ENCODE assay signal across 8 cellular contexts in the genomic region with DNA sequence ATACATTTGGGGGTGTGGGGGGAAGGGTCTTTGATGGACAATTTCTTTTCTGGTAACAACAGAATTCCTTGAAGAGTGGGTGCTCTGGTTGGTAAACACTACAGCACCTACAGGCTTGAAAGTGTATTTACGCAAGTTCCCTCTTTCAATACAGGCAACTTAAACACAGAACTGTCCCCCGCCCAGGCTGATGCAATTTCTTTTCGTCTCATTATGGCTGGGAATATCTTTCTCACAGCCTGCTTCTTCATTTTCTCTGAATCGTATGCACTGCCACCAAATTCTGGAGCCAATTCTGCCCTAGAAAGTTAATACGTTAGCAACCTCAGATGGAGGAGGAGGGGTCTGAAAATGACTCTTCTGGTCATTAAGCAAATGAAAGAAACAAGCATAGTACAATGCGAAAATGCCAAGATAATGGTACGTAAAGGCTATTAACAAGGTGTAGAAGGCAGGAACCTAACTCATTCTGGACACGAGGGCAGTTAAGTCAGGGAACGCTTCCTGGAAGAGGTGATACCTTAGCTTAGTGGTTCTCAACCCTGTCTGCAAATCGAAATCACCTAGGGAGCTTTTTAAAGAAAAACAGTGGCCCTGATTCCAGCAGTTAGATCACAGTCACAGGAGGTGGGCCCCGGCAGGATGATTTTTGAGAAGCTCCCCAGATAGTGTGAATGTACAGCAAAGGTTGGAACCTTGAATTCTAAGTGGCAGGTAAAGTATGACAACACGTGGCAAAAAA. TPM values are rescaled to one million over a fixed set of nuclear protein-coding genes. Genes with fewer than 3 reads are reported as not detected.
DNase-seq lines count a peak whose midpoint lies in the region; ATAC-seq and TF ChIP-seq lines count a peak whose summit lies in the region.

No MANE protein-coding gene starts in this region.

- 64 to 69% methylated on average over 12 of the region's 12 CpGs for WGBS in thyroid gland, 2 donors

- H3K27me3 ChIP-seq in Panc1 (ENCODE audit: control insufficient read depth, insufficient read depth, low read length) (no peaks in the 10 kb centered on the region), lower lobe of right lung (ENCODE audit: low read depth) (no peaks in the 10 kb centered on the region), thyroid gland (no peaks in the 10 kb centered on the region)

- TSS peak; percentile 62 for BruUV-seq in Panc1 (replicated peaks; lab: Mats Ljungman, UMichigan)

- no peaks in the 10 kb centered on the region; the same call in 1 of the 2 replicates for H3K36me3 ChIP-seq in Panc1 (ENCODE audit: control insufficient read depth, insufficient read depth, low read length)
- peaks cover 24% of the 10 kb centered on the region for H3K36me3 ChIP-seq in lower lobe of right lung
- peaks cover 0 to 2% of the 10 kb centered on the region in 2 donors for H3K36me3 ChIP-seq in thyroid gland

- peak overlapping the region; percentile 73 to 94 for H3K4me3 ChIP-seq in Panc1 (ENCODE audit: low read depth in 2 of 2, low read length in 2 of 2)
- H3K4me3 ChIP-seq in lower lobe of right lung = peak overlapping the region; percentile 64
- peak overlapping the region; percentile 29 to 76 (median 48) for H3K4me3 ChIP-seq in thyroid gland (replicated peaks in 1 of 3)

- no peaks in the 10 kb centered on the region for H3K9me3 ChIP-seq in Panc1 (ENCODE audit: control insufficient read depth, insufficient read depth, low read depth, low read length)
- H3K9me3 ChIP-seq in lower lobe of right lung = no peaks in the 10 kb centered on the region
- H3K9me3 ChIP-seq in thyroid gland = no peaks in the 10 kb centered on the region

- no peak for TF ChIP-seq POLR2A in thyroid gland (IDR thresholded peaks at IDR 0.05)

- in situ Hi-C loops in Panc1 (cut with HindIII; ENCODE audit: low pct_unique_long_range_greater_than_20kb, low sequenced_read_pairs) = no loop called here

- intact Hi-C loops in Panc1 (cut with micrococcal nuclease; ENCODE audit: unreplicated experiment) (no loop called here), lower lobe of right lung (cut with DNase I) (no loop called here), thyroid gland (cut with DNase I) (no loop called here)

- peak overlapping the region; percentile 93 for H3K27ac ChIP-seq in Panc1 (ENCODE audit: low read length)
- H3K27ac ChIP-seq in caudate nucleus (ENCODE audit: low read depth, low read length) = peak overlapping the region; percentile 95
- H3K27ac ChIP-seq in lower lobe of right lung = peak overlapping the region; percentile 94
- peak overlapping the region; percentile 89 to 94 (median 90) for H3K27ac ChIP-seq in thyroid gland

- POLR2A ChIA-PET in Panc1 (lab: Charles Lee) = interaction anchor here (0.6 kb wide), 1 partner anchor 128 kb away, joined by 3 read pairs; no protein-coding TSS in a partner anchor

- TF ChIP-seq CTCF in Panc1 (IDR thresholded peaks at IDR 0.05) = no peak
- peak; percentile 14 for TF ChIP-seq CTCF in lower lobe of right lung (IDR thresholded peaks at IDR 0.05)
- no peak for TF ChIP-seq CTCF in thyroid gland (IDR thresholded peaks at IDR 0.05)

- CTCF ChIA-PET in Panc1 (lab: Charles Lee) = no interaction called here

- DNase-seq in CD1c-positive myeloid dendritic cell (ENCODE audit: extremely low spot score) = peak; percentile 80
- DNase-seq in Panc1 (ENCODE audit: low read depth, low spot score) = peak; percentile 7
- DNase-seq in caudate nucleus (lab: John Stamatoyannopoulos, UW) = peak in 5 of 61 donors; percentile 4 to 62 (median 15)
- peak; percentile 55 for DNase-seq in lower lobe of right lung
- DNase-seq in thyroid gland = no peak
- DNase-seq in AG08396 (ENCODE audit: low spot score) = no peak

- ATAC-seq in GM18520 (IDR thresholded peaks at IDR 0.05; ENCODE audit: unreplicated experiment) (peak; percentile 20), HG03045 (IDR thresholded peaks at IDR 0.05; ENCODE audit: unreplicated experiment) (peak; percentile 27), Panc1 (no peak), lower lobe of right lung (peak; percentile 37 to 45)

- peaks cover 3% of the 10 kb centered on the region for H3K4me1 ChIP-seq in Panc1 (ENCODE audit: control insufficient read depth, insufficient read depth, low read length)
- H3K4me1 ChIP-seq in lower lobe of right lung = peaks cover 12% of the 10 kb centered on the region
- peaks cover 0 to 11% of the 10 kb centered on the region in 2 donors for H3K4me1 ChIP-seq in thyroid gland

RNA-seq across cellular contexts. Expression of a gene that starts 1.0 kb away (rescaled TPM):
- 15.4 TPM for total RNA-seq in Panc1 (2021; ENCODE audit: unreplicated experiment)
- polyA plus RNA-seq in Panc1 (2012; ENCODE audit: insufficient read length) = 17.9 TPM
- 29.8 TPM for total RNA-seq in lower lobe of right lung
- total RNA-seq in thyroid gland = 10 to 100 TPM; 42.2 to 82.8 (median 50.4) TPM

Comparison
In these comparisons a context has a peak if more than half of its experiments do, and no peak if none do; other contexts are left out.
1. DNase-seq: peak in CD1c-positive myeloid dendritic cell (single experiment), Panc1 (single experiment) and lower lobe of right lung (single experiment); none in thyroid gland (0 of 2) and AG08396 (single experiment).
2. Peak in every context shown above with its lines, with median percentiles within 50 percentile points of each other: H3K27ac ChIP-seq and H3K4me3 ChIP-seq.